ENCODE assay signal across 9 cellular contexts in genomic region chr15:64911317-64912186, GRCh38. TPM values are rescaled to one million over a fixed set of nuclear protein-coding genes. Genes with fewer than 3 reads are reported as not detected.
DNase-seq lines count a peak whose midpoint lies in the region; ATAC-seq and TF ChIP-seq lines count a peak whose summit lies in the region.
"Had no signal": no experiment of that assay in that cellular context is flagged by ENCODE, and none has a peak within 500 bp of the region (broad histone marks: within the 10 kb centered on the region; RNA-seq: fewer than 3 reads in every experiment).

Gene ANKDD1A, plus strand, starts transcription at chr15:64911902. Its CDS starts 29 bp downstream, at chr15:64911931.

- H3K36me3 ChIP-seq in neutrophil (no peaks in the 10 kb centered on the region), aorta (ENCODE audit: control insufficient read depth in 1 of 2, insufficient read depth in 2 of 2, low read length in 1 of 2) (no peaks in the 10 kb centered on the region)

- POLR2A ChIA-PET in GM10248 (lab: Yijun Ruan, JAX), result interaction anchor here (0.5 kb wide), 1 partner anchor 48 kb away, joined by 4 read pairs; no protein-coding TSS in a partner anchor

- H3K9me3 ChIP-seq in neutrophil (no peaks in the 10 kb centered on the region), aorta (ENCODE audit: control insufficient read depth, low read length) (no peaks in the 10 kb centered on the region)

- ATAC-seq in HG02623 (IDR thresholded peaks at IDR 0.05; ENCODE audit: unreplicated experiment) (peak; percentile 66), aorta (ENCODE audit: low FRiP score) (peak; percentile 94), HG02840 (IDR thresholded peaks at IDR 0.05; ENCODE audit: low FRiP score, unreplicated experiment) (no peak)

- H3K27me3 ChIP-seq in neutrophil (peaks cover 59% of the 10 kb centered on the region), aorta (ENCODE audit: control insufficient read depth in 1 of 2, insufficient read depth in 2 of 2, low read length in 1 of 2) (no peaks in the 10 kb centered on the region)

- intact Hi-C loops in aorta (cut with DNase I), result loop anchor here in 1 of 2 donors (2.0 kb wide), 1 partner anchor 181 kb away; no protein-coding TSS in a partner anchor

- peak within 1 kb of the TSS; percentile 27 to 39 for H3K4me3 ChIP-seq in neutrophil (ENCODE audit: low read depth in 1 of 2, low read length in 1 of 2)
- H3K4me3 ChIP-seq in aorta (ENCODE audit: low read length in 2 of 2), result peak within 1 kb of the TSS; percentile 53 to 55

- 1 to 2% methylated on average over 58 to 72 of the region's 72 CpGs for WGBS in aorta, 2 donors

- CTCF ChIA-PET in GM10248 (lab: Yijun Ruan, JAX), result interaction anchor here (1.5 to 2.1 kb wide), 6 partner anchors 9 to 184 kb away, joined by 3 to 7 read pairs (median 4); no protein-coding TSS in a partner anchor

- TF ChIP-seq CTCF in GM10248 (IDR thresholded peaks at IDR 0.05; ENCODE audit: control extremely low read depth, extremely low read depth, low read depth, missing control alignments), result no peak
- TF ChIP-seq CTCF in neutrophil (IDR thresholded peaks at IDR 0.05), result no peak

- H3K27ac ChIP-seq in neutrophil (no peak within 1 kb of the TSS), aorta (ENCODE audit: low read depth in 1 of 2, low read length in 2 of 2) (no peak within 1 kb of the TSS)
- H3K27ac ChIP-seq: epithelial cell of prostate had no signal

- DNase-seq in GM10248 (ENCODE audit: extremely low spot score) (peak; percentile 83), NCI-H524 (lab: John Stamatoyannopoulos, UW) (peak; percentile 69 to 81), germinal center (ENCODE audit: low spot score) (peak; percentile 76), aorta (peak; percentile 84 to 92)
- peak; percentile 81 for DNase-seq in activated effector memory CD4-positive, alpha-beta T cell treated with anti-CD3 and anti-CD28 coated beads, Interleukin-2, amount 50 U/mL, for 16 hours

- H3K4me1 ChIP-seq in neutrophil (ENCODE audit: control insufficient read depth in 1 of 2, insufficient read depth in 1 of 2, low read depth in 1 of 2, low read length in 1 of 2) (peaks cover 15 to 18% of the 10 kb centered on the region in 2 experiments), aorta (ENCODE audit: control insufficient read depth in 1 of 2, insufficient read depth in 2 of 2, low read length in 2 of 2) (no peaks in the 10 kb centered on the region)

RNA-seq across cellular contexts. Expression of gene ANKDD1A, which starts in this region (rescaled TPM):
- 10 to 100 TPM; 22.3 to 29.2 TPM for total RNA-seq in aorta
- 10 to 100 TPM; 11.1 to 14.7 TPM for polyA plus RNA-seq in aorta
